ENCODE assay signal across 28 cellular contexts in the genomic region with DNA sequence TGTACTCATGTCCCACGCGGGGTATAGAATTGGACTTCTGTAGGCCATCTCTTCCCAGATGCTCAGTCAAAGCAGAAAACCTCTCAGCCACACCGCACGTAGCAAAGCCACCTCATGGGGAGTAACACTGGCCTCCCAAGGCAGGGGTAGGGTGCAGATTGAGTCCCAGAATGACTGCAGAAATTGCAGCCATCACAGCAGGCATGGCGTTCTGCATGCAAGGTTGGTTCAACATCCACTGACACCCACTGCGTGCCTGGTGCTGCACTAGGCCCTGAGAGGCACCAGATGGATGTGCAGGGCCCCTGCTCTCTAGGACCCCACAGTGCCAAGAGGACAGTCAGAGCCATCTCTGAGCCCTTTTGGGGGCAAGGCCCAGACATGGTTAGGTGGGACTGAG.
"Had no signal": no experiment of that assay in that cellular context is flagged by ENCODE, and none has a peak within 500 bp of the region (broad histone marks: within the 10 kb centered on the region; RNA-seq: fewer than 3 reads in every experiment).

No MANE protein-coding gene starts in this region.

- H3K9me3 Mint-ChIP-seq: activated naive CD8-positive, alpha-beta T cell treated with anti-CD3 and anti-CD28 coated beads, Interleukin-2, amount 10 ng/mL, durations not matched to agents 7 days and 5 days; effector memory CD8-positive, alpha-beta T cell; immature natural killer cell; naive thymus-derived CD4-positive, alpha-beta T cell had no signal

- H3K4me1 ChIP-seq: pancreas, psoas muscle, sigmoid colon, uterus had no signal

- H3K4me3 Mint-ChIP-seq: activated naive CD8-positive, alpha-beta T cell treated with anti-CD3 and anti-CD28 coated beads, Interleukin-2, amount 10 ng/mL, durations not matched to agents 7 days and 5 days; effector memory CD8-positive, alpha-beta T cell; immature natural killer cell; naive thymus-derived CD4-positive, alpha-beta T cell had no signal

- H3K27me3 ChIP-seq: brain microvascular endothelial cell, foreskin keratinocyte, pancreas, sigmoid colon, suprapubic skin, transverse colon, uterus had no signal

- H3K9me3 ChIP-seq: heart left ventricle, pancreas, psoas muscle, sigmoid colon, suprapubic skin, transverse colon, uterus had no signal

- H3K36me3 ChIP-seq: brain microvascular endothelial cell, heart left ventricle, pancreas, sigmoid colon, suprapubic skin, transverse colon, uterus had no signal

- H3K27me3 Mint-ChIP-seq: activated naive CD8-positive, alpha-beta T cell treated with anti-CD3 and anti-CD28 coated beads, Interleukin-2, amount 10 ng/mL, durations not matched to agents 7 days and 5 days; effector memory CD8-positive, alpha-beta T cell; naive thymus-derived CD4-positive, alpha-beta T cell had no signal

- H3K4me1 Mint-ChIP-seq: immature natural killer cell had no signal

- H3K27ac Mint-ChIP-seq: activated naive CD8-positive, alpha-beta T cell treated with anti-CD3 and anti-CD28 coated beads, Interleukin-2, amount 10 ng/mL, durations not matched to agents 7 days and 5 days; immature natural killer cell had no signal

- H3K27ac ChIP-seq: brain microvascular endothelial cell, foreskin keratinocyte, heart left ventricle, pancreas, psoas muscle, sigmoid colon, suprapubic skin, transverse colon, uterus had no signal

- FAIRE-seq: astrocyte, pancreas, small intestine had no signal

- H3K4me3 ChIP-seq: heart left ventricle, pancreas, psoas muscle, sigmoid colon, suprapubic skin, transverse colon, uterus had no signal

- ATAC-seq: effector memory CD8-positive, alpha-beta T cell; esophagus mucosa; foreskin keratinocyte; heart left ventricle; naive thymus-derived CD4-positive, alpha-beta T cell; pancreas; psoas muscle had no signal

- DNase-seq: activated CD4-positive, alpha-beta T cell treated with anti-CD3 and anti-CD28 coated beads for 4 hours; activated CD4-positive, alpha-beta T cell treated with anti-CD3 and anti-CD28 coated beads, Interleukin-2, amount 50 U/mL, for 48 hours; activated CD8-positive, alpha-beta memory T cell treated with anti-CD3 and anti-CD28 coated beads, Interleukin-2, amount 50 U/mL, for 48 hours; activated naive CD4-positive, alpha-beta T cell; activated naive CD8-positive, alpha-beta T cell treated with anti-CD3 and anti-CD28 coated beads, Interleukin-2, amount 10 ng/mL, durations not matched to agents 7 days and 5 days; amniotic stem cell; brain microvascular endothelial cell; cortex of kidney; effector memory CD8-positive, alpha-beta T cell; foreskin keratinocyte; heart left ventricle; hypothalamus; immature natural killer cell; midbrain; naive thymus-derived CD4-positive, alpha-beta T cell; nucleus accumbens; sigmoid colon; small intestine; stimulated activated CD4-positive, alpha-beta T cell treated with anti-CD3 and anti-CD28 coated beads, Interleukin-2, amount 100 ng/mL, for 24 hours; stimulated activated naive CD4-positive, alpha-beta T cell; T-helper 1 cell; transverse colon; uterus had no signal
